In the genomic region with DNA sequence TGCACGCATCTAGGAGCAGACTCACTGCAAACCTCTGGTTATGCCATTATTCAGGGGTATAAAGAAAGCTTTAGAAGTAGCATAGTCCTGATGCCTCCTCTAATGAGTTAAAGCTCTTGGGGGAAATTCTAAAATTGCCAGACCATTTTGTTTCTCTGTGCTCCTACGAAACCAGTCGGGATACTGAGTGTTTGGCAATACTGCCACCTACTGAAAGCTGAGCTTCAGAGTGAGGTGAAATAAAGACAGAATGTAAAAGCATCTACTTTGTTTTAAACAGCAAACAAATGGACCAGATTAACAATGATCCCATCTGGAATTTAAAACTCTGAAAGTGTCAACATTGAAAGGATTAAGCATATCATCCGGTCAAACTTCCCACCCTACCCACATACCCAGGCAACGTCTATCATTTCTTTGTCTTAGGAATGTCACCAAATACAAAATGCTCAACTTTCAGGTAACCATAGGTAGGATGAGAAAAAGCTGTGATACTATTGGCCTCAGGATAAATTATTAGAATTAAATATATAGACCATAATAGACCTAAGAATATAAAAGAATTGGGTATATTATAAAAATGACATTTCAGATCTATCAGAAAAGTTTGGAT, we compare ENCODE assay signal across 1 cellular context.
TF ChIP-seq lines count a peak whose summit lies in the region.

No MANE protein-coding gene starts in this region.

TF ChIP-seq in K562, 482 proteins besides CTCF, POLR2A, EP300 and RAD21 (continued from another document):
- no peak for TF ChIP-seq ZEB2 (IDR thresholded peaks at IDR 0.05)
- TF ChIP-seq, protein P1, sequence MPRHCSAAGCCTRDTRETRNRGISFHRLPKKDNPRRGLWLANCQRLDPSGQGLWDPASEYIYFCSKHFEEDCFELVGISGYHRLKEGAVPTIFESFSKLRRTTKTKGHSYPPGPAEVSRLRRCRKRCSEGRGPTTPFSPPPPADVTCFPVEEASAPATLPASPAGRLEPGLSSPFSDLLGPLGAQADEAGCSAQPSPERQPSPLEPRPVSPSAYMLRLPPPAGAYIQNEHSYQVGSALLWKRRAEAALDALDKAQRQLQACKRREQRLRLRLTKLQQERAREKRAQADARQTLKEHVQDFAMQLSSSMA (CRISPR knock-in tag; IDR thresholded peaks at IDR 0.05) = no peak
- TF ChIP-seq, protein P2, sequence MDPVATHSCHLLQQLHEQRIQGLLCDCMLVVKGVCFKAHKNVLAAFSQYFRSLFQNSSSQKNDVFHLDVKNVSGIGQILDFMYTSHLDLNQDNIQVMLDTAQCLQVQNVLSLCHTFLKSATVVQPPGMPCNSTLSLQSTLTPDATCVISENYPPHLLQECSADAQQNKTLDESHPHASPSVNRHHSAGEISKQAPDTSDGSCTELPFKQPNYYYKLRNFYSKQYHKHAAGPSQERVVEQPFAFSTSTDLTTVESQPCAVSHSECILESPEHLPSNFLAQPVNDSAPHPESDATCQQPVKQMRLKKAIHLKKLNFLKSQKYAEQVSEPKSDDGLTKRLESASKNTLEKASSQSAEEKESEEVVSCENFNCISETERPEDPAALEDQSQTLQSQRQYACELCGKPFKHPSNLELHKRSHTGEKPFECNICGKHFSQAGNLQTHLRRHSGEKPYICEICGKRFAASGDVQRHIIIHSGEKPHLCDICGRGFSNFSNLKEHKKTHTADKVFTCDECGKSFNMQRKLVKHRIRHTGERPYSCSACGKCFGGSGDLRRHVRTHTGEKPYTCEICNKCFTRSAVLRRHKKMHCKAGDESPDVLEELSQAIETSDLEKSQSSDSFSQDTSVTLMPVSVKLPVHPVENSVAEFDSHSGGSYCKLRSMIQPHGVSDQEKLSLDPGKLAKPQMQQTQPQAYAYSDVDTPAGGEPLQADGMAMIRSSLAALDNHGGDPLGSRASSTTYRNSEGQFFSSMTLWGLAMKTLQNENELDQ (CRISPR knock-in tag; IDR thresholded peaks at IDR 0.05; ENCODE audit: borderline replicate concordance) = no peak
- TF ChIP-seq, protein P3, sequence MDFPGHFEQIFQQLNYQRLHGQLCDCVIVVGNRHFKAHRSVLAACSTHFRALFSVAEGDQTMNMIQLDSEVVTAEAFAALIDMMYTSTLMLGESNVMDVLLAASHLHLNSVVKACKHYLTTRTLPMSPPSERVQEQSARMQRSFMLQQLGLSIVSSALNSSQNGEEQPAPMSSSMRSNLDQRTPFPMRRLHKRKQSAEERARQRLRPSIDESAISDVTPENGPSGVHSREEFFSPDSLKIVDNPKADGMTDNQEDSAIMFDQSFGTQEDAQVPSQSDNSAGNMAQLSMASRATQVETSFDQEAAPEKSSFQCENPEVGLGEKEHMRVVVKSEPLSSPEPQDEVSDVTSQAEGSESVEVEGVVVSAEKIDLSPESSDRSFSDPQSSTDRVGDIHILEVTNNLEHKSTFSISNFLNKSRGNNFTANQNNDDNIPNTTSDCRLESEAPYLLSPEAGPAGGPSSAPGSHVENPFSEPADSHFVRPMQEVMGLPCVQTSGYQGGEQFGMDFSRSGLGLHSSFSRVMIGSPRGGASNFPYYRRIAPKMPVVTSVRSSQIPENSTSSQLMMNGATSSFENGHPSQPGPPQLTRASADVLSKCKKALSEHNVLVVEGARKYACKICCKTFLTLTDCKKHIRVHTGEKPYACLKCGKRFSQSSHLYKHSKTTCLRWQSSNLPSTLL (IDR thresholded peaks at IDR 0.05) = no peak
TF ChIP-seq in K562: peak in this region for 2.
